Comparison of ENCODE assay signal across 8 cellular contexts in genomic region chr12:56487448-56488040, GRCh38. TPM values are rescaled to one million over a fixed set of nuclear protein-coding genes. Genes with fewer than 3 reads are reported as not detected.
DNase-seq lines count a peak whose midpoint lies in the region; ATAC-seq lines count a peak whose summit lies in the region.

No MANE protein-coding gene starts in this region.

- peaks cover 10% of the 10 kb centered on the region for H3K4me1 ChIP-seq in CD8-positive, alpha-beta memory T cell (ENCODE audit: insufficient read depth, low read length)

- peak overlapping the region; percentile 80 to 95 (median 89) for H3K4me3 Mint-ChIP-seq in CD8-positive, alpha-beta memory T cell
- peak overlapping the region; percentile 90 for H3K4me3 Mint-ChIP-seq in activated T-cell treated with anti-CD3 and anti-CD28 coated beads, Interleukin-2, amount 50 U/mL, for 72 hours

- no peak overlapping the region for H3K27ac ChIP-seq in CD8-positive, alpha-beta memory T cell (ENCODE audit: low read depth, low read length)

- peaks cover 0 to 3% (median 0%) of the 10 kb centered on the region in 5 donors for H3K9me3 Mint-ChIP-seq in CD8-positive, alpha-beta memory T cell
- H3K9me3 Mint-ChIP-seq in activated T-cell treated with anti-CD3 and anti-CD28 coated beads, Interleukin-2, amount 50 U/mL, for 72 hours, result peaks cover 2 to 3% of the 10 kb centered on the region in 2 donors

- H3K27ac Mint-ChIP-seq in CD8-positive, alpha-beta memory T cell, result peak overlapping the region in 5 of 8 donors; percentile 55 to 87 (median 81)
- H3K27ac Mint-ChIP-seq in activated T-cell treated with anti-CD3 and anti-CD28 coated beads, Interleukin-2, amount 50 U/mL, for 72 hours, result no peak overlapping the region

- POLR2A ChIA-PET in CD8-positive, alpha-beta memory T cell (lab: Charles Lee), result interaction anchor here (1.9 kb wide), 1 partner anchor 19 kb away, joined by 9 read pairs; the partner anchor contains the start of gene SPRYD4

- H3K4me3 ChIP-seq in CD8-positive, alpha-beta memory T cell (ENCODE audit: low read length), result peak overlapping the region; percentile 78

- peaks cover 0 to 3% (median 0%) of the 10 kb centered on the region in 3 donors for H3K36me3 Mint-ChIP-seq in CD8-positive, alpha-beta memory T cell
- peaks cover 2 to 3% of the 10 kb centered on the region in 2 donors for H3K36me3 Mint-ChIP-seq in activated T-cell treated with anti-CD3 and anti-CD28 coated beads, Interleukin-2, amount 50 U/mL, for 72 hours (ENCODE audit: insufficient read depth in 2 of 2)

- CTCF ChIA-PET in CD8-positive, alpha-beta memory T cell (lab: Charles Lee), result interaction anchor here (1.5 kb wide), 1 partner anchor 9 kb away, joined by 5 read pairs; no protein-coding TSS in a partner anchor

- DNase-seq in CD8-positive, alpha-beta memory T cell, result peak in 3 of 5 donors; percentile 14 to 54 (median 29)
- DNase-seq in NCI-H1105 (lab: John Stamatoyannopoulos, UW) (peak; percentile 29), glomerular visceral epithelial cell (ENCODE audit: extremely low spot score) (peak; percentile 17), occipital lobe (lab: John Stamatoyannopoulos, UW) (peak; percentile 39), H4 (ENCODE audit: low spot score) (no peak), KG1 (lab: John Stamatoyannopoulos, UW) (no peak)
- peak; percentile 38 to 40 for DNase-seq in activated T-cell treated with anti-CD3 and anti-CD28 coated beads, Interleukin-2, amount 50 U/mL, for 72 hours

- H3K27me3 Mint-ChIP-seq in CD8-positive, alpha-beta memory T cell, result peaks cover 12 to 31% of the 10 kb centered on the region in 2 donors
- peaks cover 46% of the 10 kb centered on the region for H3K27me3 Mint-ChIP-seq in activated T-cell treated with anti-CD3 and anti-CD28 coated beads, Interleukin-2, amount 50 U/mL, for 72 hours (ENCODE audit: low read depth)

- H3K9me3 ChIP-seq in CD8-positive, alpha-beta memory T cell (ENCODE audit: low read length), result no peaks in the 10 kb centered on the region

- H3K36me3 ChIP-seq in CD8-positive, alpha-beta memory T cell (ENCODE audit: insufficient read depth, low read length), result no peaks in the 10 kb centered on the region

- H3K27me3 ChIP-seq in CD8-positive, alpha-beta memory T cell (ENCODE audit: insufficient read depth, low read length, poor library complexity, severe bottlenecking), result peaks cover 4% of the 10 kb centered on the region

- H3K4me1 Mint-ChIP-seq in CD8-positive, alpha-beta memory T cell, result peaks cover 12 to 20% (median 18%) of the 10 kb centered on the region in 3 donors
- peaks cover 15% of the 10 kb centered on the region for H3K4me1 Mint-ChIP-seq in activated T-cell treated with anti-CD3 and anti-CD28 coated beads, Interleukin-2, amount 50 U/mL, for 72 hours (ENCODE audit: low read depth)

- peak; percentile 34 for ATAC-seq in GM19438 (IDR thresholded peaks at IDR 0.05; ENCODE audit: low read depth, unreplicated experiment)
- ATAC-seq in activated T-cell treated with anti-CD3 and anti-CD28 coated beads, Interleukin-2, amount 50 U/mL, for 72 hours (replicated peaks in 1 of 2), result peak; percentile 48 to 53

RNA-seq across cellular contexts. Expression of gene GLS2, which starts 0.4 kb away (rescaled TPM):
- 1 to 10 TPM; 2.3 to 2.5 TPM for total RNA-seq in CD8-positive, alpha-beta memory T cell
- polyA plus RNA-seq in CD8-positive, alpha-beta memory T cell, result 3.2 TPM
- total RNA-seq in activated T-cell treated with anti-CD3 and anti-CD28 coated beads, Interleukin-2, amount 50 U/mL, for 72 hours, result 1 to 10 TPM; 4.3 to 7.2 TPM
- 5.9 TPM for total RNA-seq in occipital lobe
- not detected in 2 replicates for total RNA-seq in H4 (2014; rRNA removed; shearing (Covaris generic))

RNA-seq across cellular contexts. Expression of gene SPRYD4, which starts 19.2 kb away (rescaled TPM):
- 1 to 10 TPM; 3.7 to 3.9 TPM for total RNA-seq in CD8-positive, alpha-beta memory T cell
- polyA plus RNA-seq in CD8-positive, alpha-beta memory T cell, result 1.1 TPM
- 1 to 10 TPM; 3.8 to 4.4 TPM for total RNA-seq in activated T-cell treated with anti-CD3 and anti-CD28 coated beads, Interleukin-2, amount 50 U/mL, for 72 hours
- 1.6 TPM for total RNA-seq in occipital lobe
- 1.6 and 1.8 TPM in 2 replicates for total RNA-seq in H4 (2014; rRNA removed; shearing (Covaris generic))

RNA-seq across cellular contexts. Expression of gene MIP, which starts 33.1 kb away (rescaled TPM):
- not detected for total RNA-seq in CD8-positive, alpha-beta memory T cell
- 0.07 TPM for polyA plus RNA-seq in CD8-positive, alpha-beta memory T cell
- total RNA-seq in activated T-cell treated with anti-CD3 and anti-CD28 coated beads, Interleukin-2, amount 50 U/mL, for 72 hours, result not detected
- total RNA-seq in occipital lobe, result 0.62 TPM
- 0.17 TPM in 1 of 2 replicates, not detected in the other for total RNA-seq in H4 (2014; rRNA removed; shearing (Covaris generic))

RNA-seq across cellular contexts. Expression of gene RBMS2, which starts 34.1 kb away (rescaled TPM):
- 1 to 10 TPM; 3.5 to 4.7 TPM for total RNA-seq in CD8-positive, alpha-beta memory T cell
- polyA plus RNA-seq in CD8-positive, alpha-beta memory T cell, result 1.4 TPM
- 10 to 100 TPM in 1 of 2 donors, 1 to 10 TPM in 1; 7.9 to 12.7 TPM for total RNA-seq in activated T-cell treated with anti-CD3 and anti-CD28 coated beads, Interleukin-2, amount 50 U/mL, for 72 hours
- total RNA-seq in occipital lobe, result 3.0 TPM
- 6.8 and 11.6 TPM in 2 replicates for total RNA-seq in H4 (2014; rRNA removed; shearing (Covaris generic))

RNA-seq across cellular contexts. Expression of gene TIMELESS, which starts 38.3 kb away (rescaled TPM):
- 10 to 100 TPM; 61.9 to 64.1 TPM for total RNA-seq in CD8-positive, alpha-beta memory T cell
- 3.9 TPM for polyA plus RNA-seq in CD8-positive, alpha-beta memory T cell
- total RNA-seq in activated T-cell treated with anti-CD3 and anti-CD28 coated beads, Interleukin-2, amount 50 U/mL, for 72 hours, result 10 to 100 TPM; 44.1 to 61.6 TPM
- 10.9 TPM for total RNA-seq in occipital lobe
- total RNA-seq in H4 (2014; rRNA removed; shearing (Covaris generic)), result 9.8 and 12.7 TPM in 2 replicates

Comparison
In these comparisons a context has a peak if more than half of its experiments do, and no peak if none do; other contexts are left out.
1. DNase-seq: peak in CD8-positive, alpha-beta memory T cell (3 of 5), NCI-H1105 (single experiment), activated T-cell treated with anti-CD3 and anti-CD28 coated beads, Interleukin-2, amount 50 U/mL, for 72 hours (2 of 2), glomerular visceral epithelial cell (single experiment) and occipital lobe (single experiment); none in H4 (single experiment) and KG1 (single experiment).